ENCODE assay signal across 8 cellular contexts in the genomic region with DNA sequence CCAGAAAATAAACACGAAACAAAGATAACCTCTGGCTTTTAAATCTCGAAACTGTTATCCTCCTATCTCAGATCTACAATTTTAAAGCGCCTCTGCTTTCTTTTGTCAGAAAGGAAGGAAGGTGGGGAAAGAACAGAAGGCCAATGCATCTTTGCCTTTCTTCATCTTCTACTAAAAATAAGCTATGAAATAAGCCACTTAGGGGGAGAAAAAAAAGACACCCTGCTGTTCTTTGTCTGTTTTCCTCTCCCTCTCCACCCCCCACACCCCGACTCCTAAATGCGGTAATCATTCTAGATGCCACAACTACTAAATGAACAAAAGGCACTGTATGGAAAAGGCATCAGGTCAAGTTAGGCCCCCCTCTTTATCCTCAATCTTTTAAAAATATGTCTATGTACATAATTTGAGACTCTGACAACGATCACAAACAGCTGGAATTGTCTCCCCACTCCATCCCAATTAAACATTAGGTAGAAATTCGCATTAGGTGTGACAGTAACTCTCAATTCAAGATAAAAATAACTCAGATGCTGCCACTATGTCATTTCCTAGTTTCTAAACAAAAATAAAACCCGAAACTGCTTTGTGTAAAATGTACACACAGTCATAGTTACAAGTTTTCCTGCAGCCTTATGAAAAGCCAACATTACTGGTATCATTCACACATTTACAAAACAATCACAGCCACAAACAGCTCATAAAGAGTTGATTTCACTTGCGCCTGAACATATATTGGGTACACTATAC. TPM values are rescaled to one million over a fixed set of nuclear protein-coding genes. Genes with fewer than 3 reads are reported as not detected.
DNase-seq lines count a peak whose midpoint lies in the region; ATAC-seq, FAIRE-seq and TF ChIP-seq lines count a peak whose summit lies in the region.

No MANE protein-coding gene starts in this region.

- H3K27ac ChIP-seq in DOHH2 (ENCODE audit: low read depth, low read length): peak overlapping the region; percentile 86
- peak overlapping the region; percentile 95 for H3K27ac ChIP-seq in iPS-18a (ENCODE audit: low read length)
- H3K27ac ChIP-seq in temporal lobe (ENCODE audit: low read depth, low read length): peak overlapping the region; percentile 93

- no peaks in the 10 kb centered on the region for H3K27me3 ChIP-seq in DOHH2 (ENCODE audit: control insufficient read depth, low read length)
- H3K27me3 ChIP-seq in iPS-18a (ENCODE audit: control insufficient read depth, insufficient read depth, low read length): no peaks in the 10 kb centered on the region

- H3K4me1 ChIP-seq in DOHH2 (ENCODE audit: control insufficient read depth, low read length): peaks cover 39% of the 10 kb centered on the region
- peaks cover 32% of the 10 kb centered on the region for H3K4me1 ChIP-seq in iPS-18a (ENCODE audit: control insufficient read depth, low read depth, low read length)

- H3K9me3 ChIP-seq in DOHH2 (ENCODE audit: control insufficient read depth, insufficient read depth, low read length) (no peaks in the 10 kb centered on the region), iPS-18a (ENCODE audit: control insufficient read depth, low read depth, low read length) (no peaks in the 10 kb centered on the region)

- TF ChIP-seq CTCF in DOHH2 (IDR thresholded peaks at IDR 0.05; ENCODE audit: low read depth, low read length, poor library complexity, severe bottlenecking): no peak
- TF ChIP-seq CTCF in D721Med (IDR thresholded peaks at IDR 0.05; ENCODE audit: insufficient read depth, missing control alignments): no peak

- in situ Hi-C loops in SK-MEL-5 (cut with HindIII; ENCODE audit: low pct_unique_long_range_greater_than_20kb, low sequenced_read_pairs): no loop called here

- H3F3A ChIP-seq in DOHH2 (ENCODE audit: control insufficient read depth, insufficient read depth): peaks cover 23% of the 10 kb centered on the region

- FAIRE-seq in D721Med (lab: Jason Lieb, UNC): no peak

- ATAC-seq in GM21723 (IDR thresholded peaks at IDR 0.05; ENCODE audit: unreplicated experiment) (peak; percentile 31), HG02852 (IDR thresholded peaks at IDR 0.05; ENCODE audit: unreplicated experiment) (no peak)

- peak overlapping the region; percentile 99 for H3K4me2 ChIP-seq in DOHH2 (ENCODE audit: low read length)

- no peaks in the 10 kb centered on the region for H3K9me2 ChIP-seq in DOHH2 (replicated peaks; ENCODE audit: control insufficient read depth, low read length)

- peak overlapping the region; percentile 95 for H3K9ac ChIP-seq in iPS-18a (ENCODE audit: low read length)

- H3K4me3 ChIP-seq in DOHH2 (ENCODE audit: low read length): peak overlapping the region; percentile 93
- H3K4me3 ChIP-seq in iPS-18a (ENCODE audit: low read length): peak overlapping the region; percentile 94

- peaks cover 7% of the 10 kb centered on the region; the same call in 1 of the 2 replicates for H3K36me3 ChIP-seq in DOHH2 (ENCODE audit: control insufficient read depth, low read length)
- H3K36me3 ChIP-seq in iPS-18a (ENCODE audit: control insufficient read depth, low read depth, low read length): peaks cover 3% of the 10 kb centered on the region

- peaks cover 72% of the 10 kb centered on the region for H3K79me2 ChIP-seq in DOHH2 (ENCODE audit: control insufficient read depth, low read length)

- peak; percentile 37 for DNase-seq in SK-MEL-5 (ENCODE audit: low read depth, low spot score)
- no peak for DNase-seq in D721Med (ENCODE audit: insufficient read length, low spot score)
- DNase-seq in stimulated activated CD4-positive, alpha-beta T cell treated with anti-CD3 and anti-CD28 coated beads, Interleukin-4, amount 100 ng/mL, for 1 hour: no peak

- peaks cover 6% of the 10 kb centered on the region for H4K20me1 ChIP-seq in DOHH2 (ENCODE audit: control insufficient read depth, insufficient read depth, low read depth, low read length)

RNA-seq across cellular contexts. Expression of gene UBE2H, which starts 2.4 kb away (rescaled TPM):
- total RNA-seq in SK-MEL-5 (2014; rRNA removed; shearing (Covaris generic)): 37.4 and 40.5 TPM in 2 replicates
- polyA plus RNA-seq in SK-MEL-5 (2015; cell fraction: cytosol; rRNA removed): 71.1 and 85.0 TPM in 2 replicates
- 43.6 and 48.0 TPM in 2 replicates for polyA plus RNA-seq in SK-MEL-5 (2015; cell fraction: nucleus; rRNA removed)
- total RNA-seq in temporal lobe: 64.7 TPM
